ENCODE assay signal across 16 cellular contexts in the genomic region with DNA sequence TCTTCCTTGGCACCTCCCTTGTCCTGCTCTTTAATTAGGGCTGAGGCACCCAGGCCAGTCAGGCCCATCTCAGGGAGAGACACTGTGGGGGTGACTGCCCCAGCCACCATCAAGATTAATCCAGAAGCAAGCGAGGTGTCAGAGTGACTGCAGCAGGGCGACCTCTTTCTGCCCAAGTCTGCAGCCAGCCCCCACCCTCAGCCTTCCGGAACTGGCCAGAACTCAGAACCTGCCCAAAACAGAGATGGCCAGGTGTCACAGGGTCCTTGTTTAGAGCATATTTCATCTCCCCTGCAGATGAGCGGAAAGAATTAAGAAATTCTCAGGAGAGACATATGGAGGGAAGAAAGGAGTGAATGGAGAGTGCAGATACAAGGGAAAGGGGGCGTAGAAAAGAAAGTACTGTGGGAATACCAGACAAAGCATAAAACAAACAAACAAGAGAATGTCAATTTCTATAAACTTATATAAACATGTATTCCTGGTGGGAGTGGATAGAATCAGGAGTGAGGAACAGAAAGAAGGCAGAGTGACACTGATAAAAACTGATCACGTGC.
"Had no signal": no experiment of that assay in that cellular context is flagged by ENCODE, and none has a peak within 500 bp of the region (broad histone marks: within the 10 kb centered on the region; RNA-seq: fewer than 3 reads in every experiment).

No MANE protein-coding gene starts in this region.

- H3K9me3 ChIP-seq: esophagus squamous epithelium, gastrocnemius medialis, left lung, lower lobe of right lung had no signal

- H3K27me3 ChIP-seq: gastrocnemius medialis, heart right ventricle, left lung had no signal

- DNase-seq: effector CD4-positive, alpha-beta T cell; effector memory CD4-positive, alpha-beta T cell; esophagus squamous epithelium; foreskin melanocyte; gastrocnemius medialis; glutamatergic neuron; head of caudate nucleus; heart right ventricle; hippocampal formation; left cardiac atrium; left lung; left ventricle myocardium superior; lower lobe of right lung; mesenchymal stem cell had no signal

- ATAC-seq: gastrocnemius medialis, heart right ventricle, left cardiac atrium, left lung, left ventricle myocardium superior, lower lobe of right lung had no signal

- H3K4me3 Mint-ChIP-seq: mesothelial cell of epicardium had no signal

- H3K36me3 ChIP-seq: esophagus squamous epithelium, gastrocnemius medialis, heart right ventricle, left lung, lower lobe of right lung had no signal

- H3K27ac Mint-ChIP-seq: mesothelial cell of epicardium had no signal

- H3K27ac ChIP-seq: coronary artery, esophagus squamous epithelium, gastrocnemius medialis, heart right ventricle, left lung, lower lobe of right lung had no signal

- H3K4me3 ChIP-seq: coronary artery, esophagus squamous epithelium, gastrocnemius medialis, heart right ventricle, left lung, lower lobe of right lung had no signal

- H3K4me1 ChIP-seq: esophagus squamous epithelium, left lung, lower lobe of right lung had no signal

- H3K36me3 Mint-ChIP-seq: mesothelial cell of epicardium had no signal
